15 cellular contexts compared by ENCODE assay signal in the genomic region with DNA sequence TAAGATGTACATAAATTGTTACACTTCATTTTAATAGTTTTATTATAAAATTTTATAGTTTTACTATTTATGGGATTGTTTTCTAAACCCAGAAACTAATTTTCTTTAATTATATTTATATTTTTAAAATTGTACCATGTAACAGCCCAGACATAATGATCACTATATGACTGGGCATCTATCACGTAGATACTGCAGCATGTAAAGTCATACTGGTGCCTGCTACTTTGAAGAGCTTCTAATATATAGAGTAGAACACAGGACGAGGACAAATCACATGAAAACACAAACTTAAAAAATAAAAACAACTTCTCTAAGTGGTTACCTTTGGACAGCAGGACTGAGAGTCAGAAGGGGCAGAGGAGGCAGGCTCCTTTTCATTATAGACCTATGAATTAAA. TPM values are rescaled to one million over a fixed set of nuclear protein-coding genes. Genes with fewer than 3 reads are reported as not detected.
DNase-seq lines count a peak whose midpoint lies in the region; ATAC-seq and TF ChIP-seq lines count a peak whose summit lies in the region.
"Had no signal": no experiment of that assay in that cellular context is flagged by ENCODE, and none has a peak within 500 bp of the region (broad histone marks: within the 10 kb centered on the region; RNA-seq: fewer than 3 reads in every experiment).

No MANE protein-coding gene starts in this region.

- no peaks in the 10 kb centered on the region for H3K9me3 ChIP-seq in Loucy (ENCODE audit: insufficient read depth, low read depth, low read length)
- H3K9me3 ChIP-seq in osteoblast (ENCODE audit: low read depth, low read length), result no peaks in the 10 kb centered on the region
- H3K9me3 ChIP-seq: A549, Caco-2, left ventricle myocardium inferior, testis had no signal

- H3K27me3 ChIP-seq in Loucy (ENCODE audit: insufficient read depth, low read length, poor library complexity, severe bottlenecking), result no peaks in the 10 kb centered on the region
- H3K27me3 ChIP-seq in osteoblast (ENCODE audit: insufficient read depth, low read length), result no peaks in the 10 kb centered on the region
- H3K27me3 ChIP-seq: testis had no signal

- peaks cover 3% of the 10 kb centered on the region for H3K9me3 Mint-ChIP-seq in activated CD4-positive, alpha-beta T cell treated with anti-CD3 and anti-CD28 coated beads, Interleukin-2, amount 10 ng/mL, durations not matched to agents 7 days and 5 days
- no peaks in the 10 kb centered on the region for H3K9me3 Mint-ChIP-seq in activated naive CD8-positive, alpha-beta T cell treated with anti-CD3 and anti-CD28 coated beads for 36 hours
- H3K9me3 Mint-ChIP-seq in stimulated activated effector memory CD8-positive, alpha-beta T cell treated with anti-CD3 and anti-CD28 coated beads, Interleukin-12 subunit alpha, Interleukin-12 subunit beta, amount 100 ng/mL, for 72 hours, result no peaks in the 10 kb centered on the region
- H3K9me3 Mint-ChIP-seq: endodermal cell had no signal

- H3F3A ChIP-seq in Loucy (ENCODE audit: low read depth), result peaks cover 3% of the 10 kb centered on the region; the same call in 1 of the 2 replicates

- peak overlapping the region; percentile 87 for H3K4me2 ChIP-seq in Loucy (ENCODE audit: low read depth, low read length, poor library complexity, severe bottlenecking)
- no peak overlapping the region for H3K4me2 ChIP-seq in osteoblast (ENCODE audit: insufficient read depth, low read length)
- H3K4me2 ChIP-seq: A549 had no signal

- H3K4me1 Mint-ChIP-seq in activated CD4-positive, alpha-beta T cell treated with anti-CD3 and anti-CD28 coated beads, Interleukin-2, amount 10 ng/mL, durations not matched to agents 7 days and 5 days, result peaks cover 53% of the 10 kb centered on the region
- H3K4me1 Mint-ChIP-seq in activated naive CD8-positive, alpha-beta T cell treated with anti-CD3 and anti-CD28 coated beads for 36 hours, result peaks cover 52% of the 10 kb centered on the region
- H3K4me1 Mint-ChIP-seq in stimulated activated effector memory CD8-positive, alpha-beta T cell treated with anti-CD3 and anti-CD28 coated beads, Interleukin-12 subunit alpha, Interleukin-12 subunit beta, amount 100 ng/mL, for 72 hours, result peaks cover 39% of the 10 kb centered on the region

- H3K9me2 ChIP-seq in Loucy (replicated peaks; ENCODE audit: low read depth, low read length), result no peaks in the 10 kb centered on the region

- H3K36me3 ChIP-seq in Loucy (ENCODE audit: insufficient read depth, low read length) (peaks cover 30% of the 10 kb centered on the region), osteoblast (ENCODE audit: insufficient read depth, low read length) (peaks cover 2% of the 10 kb centered on the region)
- H3K36me3 ChIP-seq: left ventricle myocardium inferior had no signal

- H3K36me3 Mint-ChIP-seq in activated CD4-positive, alpha-beta T cell treated with anti-CD3 and anti-CD28 coated beads, Interleukin-2, amount 10 ng/mL, durations not matched to agents 7 days and 5 days (ENCODE audit: low read depth), result peaks cover 49% of the 10 kb centered on the region
- H3K36me3 Mint-ChIP-seq in activated naive CD8-positive, alpha-beta T cell treated with anti-CD3 and anti-CD28 coated beads for 36 hours, result peaks cover 38% of the 10 kb centered on the region
- peaks cover 70% of the 10 kb centered on the region for H3K36me3 Mint-ChIP-seq in stimulated activated effector memory CD8-positive, alpha-beta T cell treated with anti-CD3 and anti-CD28 coated beads, Interleukin-12 subunit alpha, Interleukin-12 subunit beta, amount 100 ng/mL, for 72 hours

- H3K4me1 ChIP-seq in Loucy (ENCODE audit: insufficient read depth, low read length, poor library complexity, severe bottlenecking) (peaks cover 46% of the 10 kb centered on the region), osteoblast (ENCODE audit: insufficient read depth, low read length) (peaks cover 4% of the 10 kb centered on the region)

- no peak for DNase-seq in activated CD4-positive, alpha-beta T cell treated with anti-CD3 and anti-CD28 coated beads, Interleukin-2, amount 10 ng/mL, durations not matched to agents 7 days and 5 days
- no peak for DNase-seq in activated CD4-positive, alpha-beta T cell treated with anti-CD3 and anti-CD28 coated beads for 48 hours
- DNase-seq in activated naive CD8-positive, alpha-beta T cell treated with anti-CD3 and anti-CD28 coated beads for 36 hours, result no peak
- DNase-seq in stimulated activated effector memory CD8-positive, alpha-beta T cell treated with anti-CD3 and anti-CD28 coated beads, Interleukin-12 subunit alpha, Interleukin-12 subunit beta, amount 100 ng/mL, for 72 hours (ENCODE audit: low spot score in 2 of 2), result no peak
- DNase-seq in osteoblast (ENCODE audit: insufficient read length, low spot score, missing footprints) (no peak), NCI-H510A (lab: John Stamatoyannopoulos, UW) (no peak)
- DNase-seq in stimulated activated naive CD4-positive, alpha-beta T cell (lab: John Stamatoyannopoulos, UW), result no peak
- DNase-seq: Caco-2, endodermal cell, left ventricle myocardium inferior, NCI-H774, testis had no signal

- H3K79me2 ChIP-seq in Loucy (ENCODE audit: insufficient read depth, low read length), result peaks cover 98% of the 10 kb centered on the region
- peaks cover 68% of the 10 kb centered on the region for H3K79me2 ChIP-seq in osteoblast (ENCODE audit: insufficient read depth, low read length)

- no peak overlapping the region for H2AFZ ChIP-seq in Loucy (ENCODE audit: low read length)
- H2AFZ ChIP-seq in osteoblast (ENCODE audit: low read length), result no peak overlapping the region

- H3K27me3 Mint-ChIP-seq in activated CD4-positive, alpha-beta T cell treated with anti-CD3 and anti-CD28 coated beads, Interleukin-2, amount 10 ng/mL, durations not matched to agents 7 days and 5 days, result no peaks in the 10 kb centered on the region
- no peaks in the 10 kb centered on the region for H3K27me3 Mint-ChIP-seq in activated naive CD8-positive, alpha-beta T cell treated with anti-CD3 and anti-CD28 coated beads for 36 hours

- TF ChIP-seq CTCF in Loucy (conservative IDR thresholded peaks at IDR 0.05; ENCODE audit: low read length), result no peak
- no peak for TF ChIP-seq CTCF in osteoblast (IDR thresholded peaks at IDR 0.05; ENCODE audit: extremely low read depth, low read depth, low read length)

- H3K4me3 ChIP-seq in Loucy (ENCODE audit: low read length, poor library complexity, severe bottlenecking) (peak overlapping the region; percentile 96), osteoblast (ENCODE audit: insufficient read depth, low read length) (no peak overlapping the region)
- H3K4me3 ChIP-seq: A549, left ventricle myocardium inferior, testis had no signal

- peak; percentile 97 for ATAC-seq in stimulated activated effector memory CD8-positive, alpha-beta T cell treated with anti-CD3 and anti-CD28 coated beads, Interleukin-12 subunit alpha, Interleukin-12 subunit beta, amount 100 ng/mL, for 72 hours
- ATAC-seq: A549 had no signal

- H3K27ac Mint-ChIP-seq in activated CD4-positive, alpha-beta T cell treated with anti-CD3 and anti-CD28 coated beads, Interleukin-2, amount 10 ng/mL, durations not matched to agents 7 days and 5 days, result peak overlapping the region; percentile 87
- H3K27ac Mint-ChIP-seq in activated naive CD8-positive, alpha-beta T cell treated with anti-CD3 and anti-CD28 coated beads for 36 hours, result peak overlapping the region; percentile 94
- H3K27ac Mint-ChIP-seq in stimulated activated effector memory CD8-positive, alpha-beta T cell treated with anti-CD3 and anti-CD28 coated beads, Interleukin-12 subunit alpha, Interleukin-12 subunit beta, amount 100 ng/mL, for 72 hours, result peak overlapping the region; percentile 95
- H3K27ac Mint-ChIP-seq: endodermal cell had no signal

- H3K27ac ChIP-seq in osteoblast (ENCODE audit: low read depth, low read length), result no peak overlapping the region
- H3K27ac ChIP-seq: A549, left ventricle myocardium inferior, RWPE1, testis had no signal

- peak overlapping the region; percentile 98 for H3K4me3 Mint-ChIP-seq in activated CD4-positive, alpha-beta T cell treated with anti-CD3 and anti-CD28 coated beads, Interleukin-2, amount 10 ng/mL, durations not matched to agents 7 days and 5 days
- peak overlapping the region; percentile 60 for H3K4me3 Mint-ChIP-seq in activated naive CD8-positive, alpha-beta T cell treated with anti-CD3 and anti-CD28 coated beads for 36 hours
- peak overlapping the region; percentile 74 for H3K4me3 Mint-ChIP-seq in stimulated activated effector memory CD8-positive, alpha-beta T cell treated with anti-CD3 and anti-CD28 coated beads, Interleukin-12 subunit alpha, Interleukin-12 subunit beta, amount 100 ng/mL, for 72 hours
- H3K4me3 Mint-ChIP-seq: endodermal cell had no signal

- CTCF ChIA-PET in activated CD4-positive, alpha-beta T cell treated with anti-CD3 and anti-CD28 coated beads, Interleukin-2, amount 10 ng/mL, durations not matched to agents 7 days and 5 days (lab: Charles Lee), result interaction anchor here (0.9 to 2.0 kb wide), 5 partner anchors 9 to 35 kb away, joined by 3 to 10 read pairs (median 4); no protein-coding TSS in a partner anchor

- peaks cover 82% of the 10 kb centered on the region for H4K20me1 ChIP-seq in Loucy (ENCODE audit: insufficient read depth, low read length, poor library complexity, severe bottlenecking)
- peaks cover 13% of the 10 kb centered on the region for H4K20me1 ChIP-seq in osteoblast (ENCODE audit: insufficient read depth, low read length)

- POLR2A ChIA-PET in activated CD4-positive, alpha-beta T cell treated with anti-CD3 and anti-CD28 coated beads, Interleukin-2, amount 10 ng/mL, durations not matched to agents 7 days and 5 days (lab: Charles Lee), result interaction anchor here (1.1 kb wide), 1 partner anchor 11 kb away, joined by 3 read pairs; no protein-coding TSS in a partner anchor

- peak overlapping the region; percentile 93 for H3K9ac ChIP-seq in Loucy (ENCODE audit: low read depth, low read length, poor library complexity, severe bottlenecking)

RNA-seq across cellular contexts. Expression of a gene that starts 5.3 kb away (rescaled TPM):
- total RNA-seq in activated CD4-positive, alpha-beta T cell treated with anti-CD3 and anti-CD28 coated beads, Interleukin-2, amount 10 ng/mL, durations not matched to agents 7 days and 5 days, result 100 to 1,000 TPM; 125 to 149 TPM
- total RNA-seq in activated naive CD8-positive, alpha-beta T cell treated with anti-CD3 and anti-CD28 coated beads for 36 hours, result 10 to 100 TPM; 93.3 to 97.9 TPM
- 60.7 and 63.0 TPM in 2 replicates for total RNA-seq in osteoblast

RNA-seq across cellular contexts. Expression of a gene that starts 47.5 kb away (rescaled TPM):
- 10 to 100 TPM in 1 of 2 experiments, 1 to 10 TPM in 1; 9.8 to 12.2 TPM for total RNA-seq in activated CD4-positive, alpha-beta T cell treated with anti-CD3 and anti-CD28 coated beads, Interleukin-2, amount 10 ng/mL, durations not matched to agents 7 days and 5 days
- total RNA-seq in activated naive CD8-positive, alpha-beta T cell treated with anti-CD3 and anti-CD28 coated beads for 36 hours, result 10 to 100 TPM; 15.9 to 16.7 TPM
- 6.8 and 8.7 TPM in 2 replicates for total RNA-seq in osteoblast
